Comparison of ENCODE assay signal across 26 cellular contexts in genomic region chr13:110256126-110256905, GRCh38. TPM values are rescaled to one million over a fixed set of nuclear protein-coding genes. Genes with fewer than 3 reads are reported as not detected.
DNase-seq lines count a peak whose midpoint lies in the region; ATAC-seq, FAIRE-seq and TF ChIP-seq lines count a peak whose summit lies in the region.
"Had no signal": no experiment of that assay in that cellular context is flagged by ENCODE, and none has a peak within 500 bp of the region (broad histone marks: within the 10 kb centered on the region; RNA-seq: fewer than 3 reads in every experiment).

No MANE protein-coding gene starts in this region.

- TF ChIP-seq POLR2A in IMR-90 (IDR thresholded peaks at IDR 0.05; ENCODE audit: low read depth, low read length), result no peak
- no peak for TF ChIP-seq POLR2A in H1 (IDR thresholded peaks at IDR 0.05; ENCODE audit: control extremely low read depth in 1 of 2, low read depth in 2 of 2, low read length in 2 of 2)

- H3K27ac Mint-ChIP-seq in naive thymus-derived CD4-positive, alpha-beta T cell, result peak overlapping the region in 5 of 9 donors; percentile 28 to 66 (median 51)
- no peak overlapping the region for H3K27ac Mint-ChIP-seq in effector memory CD8-positive, alpha-beta T cell

- dilution Hi-C loops in IMR-90 (cut with HindIII; ENCODE audit: low sequenced_read_pairs, unreplicated experiment), result no loop called here

- H2BK15ac ChIP-seq in IMR-90 (ENCODE audit: low read depth, low read length) (peak overlapping the region; percentile 76; the same call in 2 of the 3 replicates), H1 (ENCODE audit: low read length) (no peak overlapping the region)

- no TSS peak for BruUV-seq in IMR-90 (replicated peaks; lab: Mats Ljungman, UMichigan)

- no peaks in the 10 kb centered on the region for H3K9me3 ChIP-seq in IMR-90 (ENCODE audit: control insufficient read depth, insufficient read depth, low read length)
- no peaks in the 10 kb centered on the region for H3K9me3 ChIP-seq in H1 (ENCODE audit: insufficient read depth in 2 of 2, low read depth in 1 of 2, low read length in 1 of 2)
- peaks cover 0 to 7% (median 0%) of the 10 kb centered on the region in 3 experiments for H3K9me3 ChIP-seq in naive thymus-derived CD4-positive, alpha-beta T cell (ENCODE audit: control insufficient read depth in 2 of 3, low read length in 3 of 3)
- no peaks in the 10 kb centered on the region for H3K9me3 ChIP-seq in subcutaneous abdominal adipose tissue (ENCODE audit: control insufficient read depth in 5 of 5, low read length in 5 of 5)

- H3K23ac ChIP-seq in IMR-90 (ENCODE audit: low read depth, low read length) (peak overlapping the region; percentile 86; the same call in 1 of the 2 replicates), H1 (ENCODE audit: insufficient read length) (no peak overlapping the region)

- H4K20me1 ChIP-seq in IMR-90 (ENCODE audit: insufficient read depth, low read length) (peaks cover 42% of the 10 kb centered on the region), H1 (replicated peaks in 1 of 2; ENCODE audit: control insufficient read depth in 1 of 2, insufficient read depth in 2 of 2, low read length in 2 of 2) (no peaks in the 10 kb centered on the region)
- H4K20me1 ChIP-seq: BLaER1 treated with 17β-estradiol and CSF1 and Interleukin-3, amounts not matched to agents 10 nM and 100 nM had no signal

- H2BK20ac ChIP-seq in IMR-90 (ENCODE audit: low read depth, low read length) (peak overlapping the region; percentile 66; the same call in 1 of the 2 replicates), H1 (ENCODE audit: low read length) (no peak overlapping the region)

- H3K18ac ChIP-seq in IMR-90 (ENCODE audit: low read depth, low read length), result peak overlapping the region; percentile 73
- H3K18ac ChIP-seq in H1 (ENCODE audit: extremely low read depth, low read length), result no peak overlapping the region

- TF ChIP-seq EP300 in H1 (IDR thresholded peaks at IDR 0.05; ENCODE audit: borderline replicate concordance in 1 of 2, low read depth in 2 of 2, low read length in 2 of 2), result no peak

- H4K5ac ChIP-seq in IMR-90 (ENCODE audit: low read depth, low read length) (peak overlapping the region; percentile 30), H1 (ENCODE audit: insufficient read length, low read depth, low read length) (no peak overlapping the region)

- peaks cover 34% of the 10 kb centered on the region for H3K9me1 ChIP-seq in IMR-90 (ENCODE audit: insufficient read depth, low read length)

- no peak overlapping the region; the same call in none of the 2 replicates for H2BK120ac ChIP-seq in IMR-90 (ENCODE audit: low read depth, low read length)
- H2BK120ac ChIP-seq in H1 (replicated peaks; ENCODE audit: low read depth, low read length), result no peak overlapping the region

- H2BK5ac ChIP-seq in IMR-90 (ENCODE audit: low read depth, low read length, poor library complexity, severe bottlenecking) (peak overlapping the region; percentile 43), H1 (ENCODE audit: low read depth, low read length) (no peak overlapping the region)

- H3K56ac ChIP-seq in IMR-90 (ENCODE audit: extremely low read depth, insufficient read depth, low read length) (no peak overlapping the region), H1 (replicated peaks; ENCODE audit: insufficient read length, low read depth, low read length) (no peak overlapping the region)

- POLR2A ChIA-PET in IMR-90 (lab: Charles Lee; ENCODE audit: unreplicated experiment), result no interaction called here
- POLR2A ChIA-PET in H1 (lab: Charles Lee; ENCODE audit: partially characterized antibody), result no interaction called here
- POLR2A ChIA-PET in naive thymus-derived CD4-positive, alpha-beta T cell (lab: Charles Lee), result no interaction called here

- H3K9ac ChIP-seq in IMR-90 (ENCODE audit: low read depth, low read length), result no peak overlapping the region
- H3K9ac ChIP-seq in H1 (replicated peaks in 1 of 4; ENCODE audit: extremely low read depth in 1 of 4, low read depth in 3 of 4, low read length in 3 of 4), result no peak overlapping the region
- H3K9ac ChIP-seq in subcutaneous abdominal adipose tissue (ENCODE audit: low read length in 5 of 5), result no peak overlapping the region
- H3K9ac ChIP-seq: BLaER1 treated with 17β-estradiol and CSF1 and Interleukin-3, amounts not matched to agents 10 nM and 100 nM had no signal

- no peak for TF ChIP-seq RAD21 in IMR-90 (IDR thresholded peaks at IDR 0.05; ENCODE audit: low read length)
- TF ChIP-seq RAD21 in H1 (IDR thresholded peaks at IDR 0.05 in 1 of 2, conservative IDR thresholded peaks at IDR 0.05 in 1 of 2; ENCODE audit: low read depth in 2 of 2, low read length in 2 of 2), result no peak

- peak overlapping the region; percentile 63 for H2AK9ac ChIP-seq in IMR-90 (replicated peaks; ENCODE audit: low read depth, low read length, poor library complexity)

- peak overlapping the region; percentile 92; the same call in 1 of the 2 replicates for H2BK12ac ChIP-seq in H1 (ENCODE audit: low read depth, low read length)

- peaks cover 28% of the 10 kb centered on the region for H3K4me1 ChIP-seq in IMR-90 (ENCODE audit: control insufficient read depth, insufficient read depth, low read length)
- peaks cover 0 to 3% (median 0%) of the 10 kb centered on the region in 4 experiments; a peak in 2 of 7 replicates for H3K4me1 ChIP-seq in H1 (replicated peaks in 1 of 4; ENCODE audit: control insufficient read depth in 3 of 4, insufficient read depth in 4 of 4, low read length in 3 of 4)
- no peaks in the 10 kb centered on the region for H3K4me1 ChIP-seq in naive thymus-derived CD4-positive, alpha-beta T cell (ENCODE audit: control insufficient read depth in 2 of 2, insufficient read depth in 2 of 2, low read length in 2 of 2)
- peaks cover 3 to 39% (median 38%) of the 10 kb centered on the region in 5 donors for H3K4me1 ChIP-seq in subcutaneous abdominal adipose tissue (ENCODE audit: control insufficient read depth in 5 of 5, insufficient read depth in 5 of 5, low read length in 5 of 5)

- H3K23me2 ChIP-seq in H1 (ENCODE audit: low read depth, low read length), result no peaks in the 10 kb centered on the region

- H3K14ac ChIP-seq in IMR-90 (replicated peaks; ENCODE audit: low read depth, low read length) (peak overlapping the region; percentile 78), H1 (ENCODE audit: insufficient read length) (no peak overlapping the region)

- H3K4me1 Mint-ChIP-seq in naive thymus-derived CD4-positive, alpha-beta T cell, result peaks cover 0 to 7% (median 6%) of the 10 kb centered on the region in 7 donors
- peaks cover 0 to 11% of the 10 kb centered on the region in 2 donors for H3K4me1 Mint-ChIP-seq in effector memory CD8-positive, alpha-beta T cell (ENCODE audit: low read depth in 2 of 2)

- ATAC-seq in IMR-90 (ENCODE audit: low read depth) (no peak), sciatic nerve (no peak)
- no peak for ATAC-seq in naive thymus-derived CD4-positive, alpha-beta T cell
- ATAC-seq in effector memory CD8-positive, alpha-beta T cell (replicated peaks), result no peak
- ATAC-seq: activated T-cell treated with anti-CD3 and anti-CD28 coated beads, Interleukin-2, amount 50 U/mL, for 4 hours; naive thymus-derived CD8-positive, alpha-beta T cell; stimulated activated naive CD8-positive, alpha-beta T cell treated with anti-CD3 and anti-CD28 coated beads, Interleukin-15, Interleukin-2, amounts not matched to agents 100 U/mL and 50 U/mL, for 24 hours had no signal

- peaks cover 0 to 18% (median 4%) of the 10 kb centered on the region in 11 donors for H3K9me3 Mint-ChIP-seq in naive thymus-derived CD4-positive, alpha-beta T cell
- peaks cover 7 to 15% of the 10 kb centered on the region in 2 donors for H3K9me3 Mint-ChIP-seq in effector memory CD8-positive, alpha-beta T cell

- peaks cover 5 to 27% (median 16%) of the 10 kb centered on the region in 5 donors for H3K27me3 Mint-ChIP-seq in naive thymus-derived CD4-positive, alpha-beta T cell
- peaks cover 0 to 25% of the 10 kb centered on the region in 2 donors for H3K27me3 Mint-ChIP-seq in effector memory CD8-positive, alpha-beta T cell

- H4K91ac ChIP-seq in IMR-90 (ENCODE audit: insufficient read depth, low read depth, low read length) (peak overlapping the region; percentile 67), H1 (replicated peaks; ENCODE audit: insufficient read length, low read length) (no peak overlapping the region)

- intact Hi-C loops in IMR-90 (cut with micrococcal nuclease) (no loop called here), sciatic nerve (cut with DNase I) (no loop called here)
- intact Hi-C loops in naive thymus-derived CD4-positive, alpha-beta T cell (cut with micrococcal nuclease), result no loop called here

- H3K27me3 ChIP-seq in IMR-90 (ENCODE audit: control insufficient read depth, insufficient read depth, low read length) (no peaks in the 10 kb centered on the region), H1 (replicated peaks in 1 of 4; ENCODE audit: control insufficient read depth in 3 of 4, extremely low read depth in 1 of 4, insufficient read depth in 3 of 4, low read length in 3 of 4) (no peaks in the 10 kb centered on the region; a peak in 1 of 7 replicates), subcutaneous abdominal adipose tissue (ENCODE audit: control insufficient read depth in 5 of 5, insufficient read depth in 4 of 5, low read length in 5 of 5) (no peaks in the 10 kb centered on the region)
- H3K27me3 ChIP-seq in naive thymus-derived CD4-positive, alpha-beta T cell (ENCODE audit: control insufficient read depth in 2 of 2, insufficient read depth in 2 of 2, low read length in 2 of 2), result no peaks in the 10 kb centered on the region
- H3K27me3 ChIP-seq: BLaER1 treated with 17β-estradiol and CSF1 and Interleukin-3, amounts not matched to agents 10 nM and 100 nM had no signal

- H3K36me3 Mint-ChIP-seq in naive thymus-derived CD4-positive, alpha-beta T cell, result peaks cover 0 to 3% (median 0%) of the 10 kb centered on the region in 5 donors
- no peaks in the 10 kb centered on the region for H3K36me3 Mint-ChIP-seq in effector memory CD8-positive, alpha-beta T cell (ENCODE audit: insufficient read depth)
- H3K36me3 Mint-ChIP-seq: naive thymus-derived CD8-positive, alpha-beta T cell had no signal

- WGBS in IMR-90 (ENCODE audit: extremely low coverage in 2 of 2, insufficient read length in 1 of 2), 2 experiments, result 93% methylated on average over 3 of the region's 18 CpGs; no CpG with 5 or more reads in 1 of the 2 experiments
- 86% methylated on average over 18 of the region's 18 CpGs; no CpG with 5 or more reads in 1 of the 2 experiments for WGBS in H1 (ENCODE audit: extremely low coverage in 1 of 2, insufficient coverage in 1 of 2, insufficient read length in 1 of 2, insufficient replicate concordance in 2 of 2, low coverage in 1 of 2, low lambda C conversion rate in 2 of 2, missing lambda C conversion rate in 1 of 2), 2 experiments

- H2AFZ ChIP-seq in IMR-90 (replicated peaks; ENCODE audit: low read length, poor library complexity) (no peak overlapping the region), H1 (ENCODE audit: low read length) (no peak overlapping the region)

- peaks cover 7% of the 10 kb centered on the region for H3K36me3 ChIP-seq in IMR-90 (ENCODE audit: control insufficient read depth, insufficient read depth, low read length)
- H3K36me3 ChIP-seq in H1 (ENCODE audit: control insufficient read depth in 2 of 4, insufficient read depth in 4 of 4, low read length in 3 of 4), result no peaks in the 10 kb centered on the region
- H3K36me3 ChIP-seq in naive thymus-derived CD4-positive, alpha-beta T cell (ENCODE audit: control insufficient read depth in 2 of 3, insufficient read depth in 3 of 3, low read length in 3 of 3), result no peaks in the 10 kb centered on the region
- H3K36me3 ChIP-seq in subcutaneous abdominal adipose tissue (ENCODE audit: control insufficient read depth in 5 of 5, insufficient read depth in 5 of 5, low read length in 5 of 5), result peaks cover 0 to 9% (median 4%) of the 10 kb centered on the region in 5 donors
- H3K36me3 ChIP-seq: BLaER1 treated with 17β-estradiol and CSF1 and Interleukin-3, amounts not matched to agents 10 nM and 100 nM had no signal

- H3K27ac ChIP-seq in IMR-90 (ENCODE audit: insufficient read depth, low read length) (peak overlapping the region; percentile 56), H1 (ENCODE audit: low read depth, low read length) (no peak overlapping the region), subcutaneous abdominal adipose tissue (ENCODE audit: low read depth, low read length) (peak overlapping the region; percentile 80)
- H3K27ac ChIP-seq in naive thymus-derived CD4-positive, alpha-beta T cell (ENCODE audit: low read depth, low read length), result no peak overlapping the region
- H3K27ac ChIP-seq: BLaER1 treated with 17β-estradiol and CSF1 and Interleukin-3, amounts not matched to agents 10 nM and 100 nM; epithelial cell of prostate had no signal

- DNase-seq in IMR-90, result no peak
- DNase-seq in H1 (ENCODE audit: low read depth in 1 of 2, low spot score in 2 of 2), result peak in 1 of 2 experiments; percentile 14
- DNase-seq in naive thymus-derived CD4-positive, alpha-beta T cell, result no peak
- DNase-seq in DMS 273 treated with DMSO at 0.1 percent for 48 hours (lab: John Stamatoyannopoulos, UW), result no peak
- no peak for DNase-seq in stimulated activated CD4-positive, alpha-beta T cell treated with anti-CD3 and anti-CD28 coated beads, Interleukin-4, amount 100 ng/mL, for 1 hour
- DNase-seq in sciatic nerve (ENCODE audit: low spot score), result no peak
- no peak for DNase-seq in effector memory CD8-positive, alpha-beta T cell
- DNase-seq: activated CD4-positive, CD25-positive, alpha-beta regulatory T cell treated with anti-CD3 and anti-CD28 coated beads, Interleukin-2, amount 50 U/mL, for 72 hours; activated naive CD4-positive, alpha-beta T cell; activated T-cell treated with anti-CD3 and anti-CD28 coated beads, Interleukin-2, amount 50 U/mL, for 4 hours; amniotic stem cell; caudate nucleus; EL; foreskin melanocyte; islet precursor cell; naive thymus-derived CD8-positive, alpha-beta T cell; NCI-H1092; NCI-H187 treated with DMSO at 0.1 percent for 48 hours; NCI-H2227 treated with DMSO at 0.1 percent for 48 hours; NCI-H82; SHP77; stimulated activated naive CD8-positive, alpha-beta T cell treated with anti-CD3 and anti-CD28 coated beads, Interleukin-15, Interleukin-2, amounts not matched to agents 100 U/mL and 50 U/mL, for 24 hours had no signal

- no peak overlapping the region for H3K4me3 Mint-ChIP-seq in naive thymus-derived CD4-positive, alpha-beta T cell
- no peak overlapping the region for H3K4me3 Mint-ChIP-seq in effector memory CD8-positive, alpha-beta T cell
- H3K4me3 Mint-ChIP-seq: activated T-cell treated with anti-CD3 and anti-CD28 coated beads, Interleukin-2, amount 50 U/mL, for 4 hours; naive thymus-derived CD8-positive, alpha-beta T cell had no signal

- no peak overlapping the region for H3K4me2 ChIP-seq in IMR-90 (ENCODE audit: low read depth, low read length)
- no peak overlapping the region for H3K4me2 ChIP-seq in H1 (ENCODE audit: insufficient read depth in 1 of 2, low read depth in 2 of 2, low read length in 2 of 2)
- H3K4me2 ChIP-seq: BLaER1 treated with 17β-estradiol and CSF1 and Interleukin-3, amounts not matched to agents 10 nM and 100 nM had no signal

- FAIRE-seq in H1 (lab: Jason Lieb, UNC), result no peak
- FAIRE-seq: D721Med had no signal

- H3K79me1 ChIP-seq in IMR-90 (ENCODE audit: low read depth in 1 of 2, low read length in 2 of 2) (peaks cover 25 to 63% of the 10 kb centered on the region in 2 experiments), H1 (ENCODE audit: low read depth, low read length) (no peaks in the 10 kb centered on the region; the same call in 1 of the 2 replicates)

- TF ChIP-seq CTCF in IMR-90 (conservative IDR thresholded peaks at IDR 0.05; ENCODE audit: low read depth, low read length), result no peak
- TF ChIP-seq CTCF in H1 (IDR thresholded peaks at IDR 0.05; ENCODE audit: control extremely low read depth in 1 of 3, insufficient read depth in 1 of 3, low read depth in 1 of 3, low read length in 3 of 3), result no peak

- in situ Hi-C loops in IMR-90 (cut with MboI; ENCODE audit: low sequenced_read_pairs), result no loop called here

- H3K4ac ChIP-seq in IMR-90 (ENCODE audit: low read depth, low read length) (peak overlapping the region; percentile 89), H1 (replicated peaks; ENCODE audit: insufficient read length, low read depth, low read length) (no peak overlapping the region)

- H2AK5ac ChIP-seq in IMR-90 (ENCODE audit: low read depth, low read length) (peak overlapping the region; percentile 97), H1 (ENCODE audit: low read depth, low read length) (no peak overlapping the region)

- H3K4me3 ChIP-seq in IMR-90 (ENCODE audit: insufficient read depth, low read depth, low read length), result no peak overlapping the region
- no peak overlapping the region for H3K4me3 ChIP-seq in H1 (ENCODE audit: extremely low read depth in 1 of 4, insufficient read depth in 2 of 4, low read depth in 3 of 4, low read length in 4 of 4)
- H3K4me3 ChIP-seq in naive thymus-derived CD4-positive, alpha-beta T cell (ENCODE audit: low read length), result no peak overlapping the region
- no peak overlapping the region for H3K4me3 ChIP-seq in subcutaneous abdominal adipose tissue (ENCODE audit: low read depth in 1 of 5, low read length in 5 of 5)
- H3K4me3 ChIP-seq: BLaER1 treated with 17β-estradiol and CSF1 and Interleukin-3, amounts not matched to agents 10 nM and 100 nM had no signal

- CTCF ChIA-PET in IMR-90 (lab: Yijun Ruan, JAX) (no interaction called here), H1 (lab: Charles Lee; ENCODE audit: partially characterized antibody) (no interaction called here)
- CTCF ChIA-PET in naive thymus-derived CD4-positive, alpha-beta T cell (lab: Charles Lee), result no interaction called here

- H3K79me2 ChIP-seq in H1 (ENCODE audit: control insufficient read depth in 1 of 2, insufficient read depth in 2 of 2, low read length in 2 of 2), result no peaks in the 10 kb centered on the region; a peak in 1 of 4 replicates

- H4K8ac ChIP-seq in IMR-90 (ENCODE audit: low read depth in 2 of 2, low read length in 2 of 2) (peak overlapping the region in 1 of 2 experiments; percentile 54; a peak in 2 of 4 replicates), H1 (ENCODE audit: extremely low read depth, insufficient read depth, low read length) (no peak overlapping the region)

RNA-seq across cellular contexts. Expression of gene COL4A1, which starts 50.6 kb away (rescaled TPM):
- total RNA-seq in IMR-90 (2012; rRNA removed) (230 and 263 TPM in 2 replicates), sciatic nerve (423 TPM)
- polyA plus RNA-seq in IMR-90 (2012; rRNA removed) (301 and 337 TPM in 2 replicates), H1 (2011; rRNA removed) (30.7 and 31.7 TPM in 2 replicates)
- polyA plus RNA-seq in IMR-90 (2012; cell fraction: cytosol; rRNA removed), result 173 and 272 TPM in 2 replicates
- 217 and 287 TPM in 2 replicates for polyA plus RNA-seq in IMR-90 (2012; cell fraction: nucleus; rRNA removed; ENCODE audit: low replicate concordance)
- total RNA-seq in H1 (2021; fragmentation: NEBNext Ultra II Directional; extraction: Animal tissue kit (Norgen Biotek cat#: 25700)), result 82.0 and 91.0 TPM in 2 replicates
- polyA plus RNA-seq in H1 (2011; cell fraction: cytosol; rRNA removed), result 31.3 TPM
- polyA plus RNA-seq in H1 (2011; cell fraction: nucleus; rRNA removed), result 69.4 TPM
- polyA plus RNA-seq in H1 (2012, experiment 1 of 2), result 39.8 to 46.7 TPM (median 43.8 TPM) in 4 replicates
- 17.1 TPM for polyA plus RNA-seq in H1 (2012, experiment 2 of 2)
- polyA plus RNA-seq in H1 (2013, experiment 1 of 2), result 88.0 TPM
- 83.1 TPM for polyA plus RNA-seq in H1 (2013, experiment 2 of 2)
- polyA minus RNA-seq in H1 (2011; rRNA and poly(A)+ RNA removed), result 46.9 and 65.9 TPM in 2 replicates
- 44.9 TPM for polyA minus RNA-seq in H1 (2011; cell fraction: cytosol; rRNA and poly(A)+ RNA removed)
- 51.4 TPM for polyA minus RNA-seq in H1 (2011; cell fraction: nucleus; rRNA and poly(A)+ RNA removed)
- under 1 TPM in 1 of 5 experiments, not detected in 4; 0.24 TPM for total RNA-seq in naive thymus-derived CD4-positive, alpha-beta T cell
- polyA plus RNA-seq in naive thymus-derived CD4-positive, alpha-beta T cell, result not detected
- total RNA-seq: naive thymus-derived CD8-positive, alpha-beta T cell had no signal
- polyA plus RNA-seq: naive thymus-derived CD8-positive, alpha-beta T cell had no signal

RNA-seq across cellular contexts. Expression of gene COL4A2, which starts 50.8 kb away (rescaled TPM):
- total RNA-seq in IMR-90 (2012; rRNA removed), result 90.7 and 97.5 TPM in 2 replicates
- polyA plus RNA-seq in IMR-90 (2012; rRNA removed), result 457 and 533 TPM in 2 replicates
- polyA plus RNA-seq in IMR-90 (2012; cell fraction: cytosol; rRNA removed), result 220 and 733 TPM in 2 replicates
- 553 and 1,147 TPM in 2 replicates for polyA plus RNA-seq in IMR-90 (2012; cell fraction: nucleus; rRNA removed; ENCODE audit: low replicate concordance)
- total RNA-seq in H1 (2021; fragmentation: NEBNext Ultra II Directional; extraction: Animal tissue kit (Norgen Biotek cat#: 25700)), result 77.0 and 80.4 TPM in 2 replicates
- 87.3 and 133 TPM in 2 replicates for polyA plus RNA-seq in H1 (2011; rRNA removed)
- 64.4 TPM for polyA plus RNA-seq in H1 (2011; cell fraction: cytosol; rRNA removed)
- polyA plus RNA-seq in H1 (2011; cell fraction: nucleus; rRNA removed), result 260 TPM
- 45.6 to 82.2 TPM (median 69.4 TPM) in 4 replicates for polyA plus RNA-seq in H1 (2012, experiment 1 of 2)
- 40.9 TPM for polyA plus RNA-seq in H1 (2012, experiment 2 of 2)
- 143 TPM for polyA plus RNA-seq in H1 (2013, experiment 1 of 2)
- polyA plus RNA-seq in H1 (2013, experiment 2 of 2), result 123 TPM
- 69.1 and 74.8 TPM in 2 replicates for polyA minus RNA-seq in H1 (2011; rRNA and poly(A)+ RNA removed)
- 78.9 TPM for polyA minus RNA-seq in H1 (2011; cell fraction: cytosol; rRNA and poly(A)+ RNA removed)
- polyA minus RNA-seq in H1 (2011; cell fraction: nucleus; rRNA and poly(A)+ RNA removed), result 109 TPM
- under 1 TPM in 1 of 5 experiments, not detected in 4; 0.05 TPM for total RNA-seq in naive thymus-derived CD4-positive, alpha-beta T cell
- polyA plus RNA-seq in naive thymus-derived CD4-positive, alpha-beta T cell, result not detected
- 417 TPM for total RNA-seq in sciatic nerve
- total RNA-seq: naive thymus-derived CD8-positive, alpha-beta T cell had no signal
- polyA plus RNA-seq: naive thymus-derived CD8-positive, alpha-beta T cell had no signal

Comparison
In these comparisons a context has a peak if more than half of its experiments do, and no peak if none do; other contexts are left out.
1. H3K27ac ChIP-seq: peak in IMR-90 (single experiment) and subcutaneous abdominal adipose tissue (single experiment); none in H1 (single experiment) and naive thymus-derived CD4-positive, alpha-beta T cell (single experiment).
2. H3K27ac Mint-ChIP-seq: peak in naive thymus-derived CD4-positive, alpha-beta T cell (5 of 9); none in effector memory CD8-positive, alpha-beta T cell (0 of 2).
3. RNA of gene COL4A1, which starts 50.6 kb away (total RNA-seq): 423 TPM in sciatic nerve (single experiment), 230 to 263 TPM in IMR-90 and 82.0 to 91.0 TPM in H1; 0.24 TPM in naive thymus-derived CD4-positive, alpha-beta T cell; every median in the first group is over 10 times any median in the second.
4. RNA of gene COL4A2, which starts 50.8 kb away (total RNA-seq): 417 TPM in sciatic nerve (single experiment), 90.7 to 97.5 TPM in IMR-90 and 77.0 to 80.4 TPM in H1; 0.05 TPM in naive thymus-derived CD4-positive, alpha-beta T cell; every median in the first group is over 10 times any median in the second.